Comparison of ENCODE assay signal across 11 cellular contexts in genomic region chr20:49697071-49697470, GRCh38. TPM values are rescaled to one million over a fixed set of nuclear protein-coding genes. Genes with fewer than 3 reads are reported as not detected.
DNase-seq lines count a peak whose midpoint lies in the region; ATAC-seq and TF ChIP-seq lines count a peak whose summit lies in the region.
"Had no signal": no experiment of that assay in that cellular context is flagged by ENCODE, and none has a peak within 500 bp of the region (broad histone marks: within the 10 kb centered on the region; RNA-seq: fewer than 3 reads in every experiment).

No MANE protein-coding gene starts in this region.

- no peak overlapping the region for H3K4me3 ChIP-seq in left lung
- no peak overlapping the region for H3K4me3 ChIP-seq in upper lobe of right lung
- no peak overlapping the region for H3K4me3 ChIP-seq in MG63

- no peaks in the 10 kb centered on the region for H3K27me3 Mint-ChIP-seq in natural killer cell treated with Interleukin-12 subunit alpha and Interleukin-12 subunit beta and Interleukin-15 and Interleukin-18, amount 100 ng/mL, for 72 hours
- H3K27me3 Mint-ChIP-seq in natural killer cell (ENCODE audit: low read depth in 2 of 2): no peaks in the 10 kb centered on the region

- H3K9me3 ChIP-seq in left lung (no peaks in the 10 kb centered on the region), upper lobe of right lung (no peaks in the 10 kb centered on the region), MG63 (no peaks in the 10 kb centered on the region)

- H3K36me3 ChIP-seq in left lung (no peaks in the 10 kb centered on the region), upper lobe of right lung (no peaks in the 10 kb centered on the region), MG63 (no peaks in the 10 kb centered on the region; the same call in 1 of the 2 replicates)

- H3K27me3 ChIP-seq in left lung (no peaks in the 10 kb centered on the region), upper lobe of right lung (no peaks in the 10 kb centered on the region), MG63 (no peaks in the 10 kb centered on the region)

- no peak for DNase-seq in natural killer cell treated with Interleukin-12 subunit alpha and Interleukin-12 subunit beta and Interleukin-15 and Interleukin-18, amount 100 ng/mL, for 72 hours (ENCODE audit: low spot score)
- DNase-seq in natural killer cell (no peak), RPMI8226 (peak; percentile 84), left lung (no peak), upper lobe of right lung (peak; percentile 68), dedifferentiated amniotic fluid mesenchymal stem cell (ENCODE audit: extremely low spot score) (no peak), MG63 (no peak)
- DNase-seq: AML-193, retina had no signal

- H3K36me3 Mint-ChIP-seq in natural killer cell treated with Interleukin-12 subunit alpha and Interleukin-12 subunit beta and Interleukin-15 and Interleukin-18, amount 100 ng/mL, for 72 hours: no peaks in the 10 kb centered on the region
- no peaks in the 10 kb centered on the region for H3K36me3 Mint-ChIP-seq in natural killer cell

- intact Hi-C loops in natural killer cell (cut with micrococcal nuclease): no loop called here
- intact Hi-C loops in left lung (cut with DNase I): no loop called here
- intact Hi-C loops in upper lobe of right lung (cut with DNase I): no loop called here

- TF ChIP-seq CTCF in natural killer cell (IDR thresholded peaks at IDR 0.05) (no peak), left lung (IDR thresholded peaks at IDR 0.05) (no peak), upper lobe of right lung (IDR thresholded peaks at IDR 0.05) (no peak)

- H3K27ac ChIP-seq in left lung (peak overlapping the region; percentile 9 to 11), upper lobe of right lung (no peak overlapping the region)

- peaks cover 72 to 80% of the 10 kb centered on the region in 2 donors for H3K4me1 Mint-ChIP-seq in natural killer cell treated with Interleukin-12 subunit alpha and Interleukin-12 subunit beta and Interleukin-15 and Interleukin-18, amount 100 ng/mL, for 72 hours (ENCODE audit: low read depth in 2 of 2)
- H3K4me1 Mint-ChIP-seq in natural killer cell: peaks cover 69 to 80% of the 10 kb centered on the region in 2 donors

- H3K4me1 ChIP-seq in left lung (peaks cover 17 to 100% of the 10 kb centered on the region in 2 donors), upper lobe of right lung (peaks cover 75% of the 10 kb centered on the region)

- H3K4me3 Mint-ChIP-seq in natural killer cell treated with Interleukin-12 subunit alpha and Interleukin-12 subunit beta and Interleukin-15 and Interleukin-18, amount 100 ng/mL, for 72 hours: peak overlapping the region; percentile 61
- no peak overlapping the region for H3K4me3 Mint-ChIP-seq in natural killer cell

- peak overlapping the region; percentile 85 to 97 for H3K27ac Mint-ChIP-seq in natural killer cell treated with Interleukin-12 subunit alpha and Interleukin-12 subunit beta and Interleukin-15 and Interleukin-18, amount 100 ng/mL, for 72 hours
- H3K27ac Mint-ChIP-seq in natural killer cell: no peak overlapping the region

- ATAC-seq in natural killer cell treated with Interleukin-12 subunit alpha and Interleukin-12 subunit beta and Interleukin-15 and Interleukin-18, amount 100 ng/mL, for 72 hours: no peak
- ATAC-seq in natural killer cell: no peak
- peak; percentile 77 for ATAC-seq in left lung
- ATAC-seq in upper lobe of right lung: peak; percentile 74
- ATAC-seq in HG03469 (IDR thresholded peaks at IDR 0.05; ENCODE audit: unreplicated experiment): no peak
- ATAC-seq: activated CD4-positive, CD25-positive, alpha-beta regulatory T cell treated with anti-CD3 and anti-CD28 coated beads, Interleukin-2, amount 50 U/mL, for 24 hours had no signal

- no peaks in the 10 kb centered on the region for H3K9me3 Mint-ChIP-seq in natural killer cell treated with Interleukin-12 subunit alpha and Interleukin-12 subunit beta and Interleukin-15 and Interleukin-18, amount 100 ng/mL, for 72 hours
- H3K9me3 Mint-ChIP-seq in natural killer cell: no peaks in the 10 kb centered on the region

RNA-seq across cellular contexts. Expression of gene B4GALT5, which starts 16.6 kb away (rescaled TPM):
- total RNA-seq in natural killer cell treated with Interleukin-12 subunit alpha and Interleukin-12 subunit beta and Interleukin-15 and Interleukin-18, amount 100 ng/mL, for 72 hours: 10 to 100 TPM; 62.1 to 74.9 TPM
- 10 to 100 TPM; 15.5 to 29.1 (median 28.6) TPM for total RNA-seq in natural killer cell
- 10 to 100 TPM; 38.4 to 51.0 TPM for total RNA-seq in left lung
- 46.1 TPM for total RNA-seq in upper lobe of right lung
- total RNA-seq in MG63 (2014; rRNA removed; shearing (Covaris generic); ENCODE audit: low replicate concordance): 20.3 and 20.4 TPM in 2 replicates

Comparison
In these comparisons a context has a peak if more than half of its experiments do, and no peak if none do; other contexts are left out.
1. H3K27ac Mint-ChIP-seq: peak in natural killer cell treated with Interleukin-12 subunit alpha and Interleukin-12 subunit beta and Interleukin-15 and Interleukin-18, amount 100 ng/mL, for 72 hours (2 of 2); none in natural killer cell (0 of 2).
2. ATAC-seq: peak in left lung (single experiment) and upper lobe of right lung (single experiment); none in natural killer cell treated with Interleukin-12 subunit alpha and Interleukin-12 subunit beta and Interleukin-15 and Interleukin-18, amount 100 ng/mL, for 72 hours (0 of 2), natural killer cell (0 of 3) and HG03469 (single experiment).
3. DNase-seq: peak in RPMI8226 (single experiment) and upper lobe of right lung (single experiment); none in natural killer cell treated with Interleukin-12 subunit alpha and Interleukin-12 subunit beta and Interleukin-15 and Interleukin-18, amount 100 ng/mL, for 72 hours (single experiment), natural killer cell (single experiment), left lung (0 of 2), dedifferentiated amniotic fluid mesenchymal stem cell (single experiment) and MG63 (single experiment).